In genomic region chr14:87690076-87690661, GRCh38 we compare ENCODE assay signal across 27 cellular contexts.
DNase-seq lines count a peak whose midpoint lies in the region; TF ChIP-seq lines count a peak whose summit lies in the region.
"Had no signal": no experiment of that assay in that cellular context is flagged by ENCODE, and none has a peak within 500 bp of the region (broad histone marks: within the 10 kb centered on the region; RNA-seq: fewer than 3 reads in every experiment).

No MANE protein-coding gene starts in this region.

- no peak for TF ChIP-seq POLR2A in lower leg skin (IDR thresholded peaks at IDR 0.05)

- no peak for TF ChIP-seq CTCF in lower leg skin (IDR thresholded peaks at IDR 0.05)

- peak; percentile 24 for DNase-seq in NCI-H748 (lab: John Stamatoyannopoulos, UW; ENCODE audit: unreplicated experiment)
- DNase-seq in NCI-H748 treated with DMSO at 0.1 percent for 48 hours (lab: John Stamatoyannopoulos, UW) = no peak
- peak; percentile 79 for DNase-seq in NCI-H82 (lab: John Stamatoyannopoulos, UW)
- peak; percentile 34 for DNase-seq in iPS-NIHi11 (ENCODE audit: low spot score)
- no peak for DNase-seq in amniotic stem cell (lab: John Stamatoyannopoulos, UW)
- no peak for DNase-seq in activated CD8-positive, alpha-beta memory T cell treated with anti-CD3 and anti-CD28 coated beads, Interleukin-2, amount 50 U/mL, for 48 hours
- DNase-seq in lower leg skin (ENCODE audit: low spot score in 2 of 2) = no peak
- no peak for DNase-seq in DMS114 treated with DMSO at 0.1 percent for 48 hours (lab: John Stamatoyannopoulos, UW; ENCODE audit: unreplicated experiment)
- DNase-seq: activated CD4-positive, alpha-beta T cell treated with anti-CD3 and anti-CD28 coated beads, Interleukin-2, amount 50 U/mL, for 48 hours; activated naive CD4-positive, alpha-beta T cell treated with anti-CD3 and anti-CD28 coated beads, Interleukin-2, amount 50 U/mL, for 16 hours; amygdala; CD4-positive, alpha-beta memory T cell; DMS153; GF-D8; KG1; mammary epithelial cell; MM.1S; NCI-H1417 treated with DMSO at 0.1 percent for 48 hours; NCI-H2081; NCI-H446 treated with DMSO at 0.1 percent for 48 hours; SIG-M5; stimulated activated naive CD8-positive, alpha-beta T cell treated with anti-CD3 and anti-CD28 coated beads, Interleukin-15, Interleukin-2, amounts not matched to agents 100 U/mL and 50 U/mL, for 24 hours; SW 1271; T1000; testis; uterus had no signal

- 25 to 29% methylated on average over 6 of the region's 6 CpGs for WGBS in lower leg skin, 2 donors

- no peak overlapping the region for H3K4me3 ChIP-seq in lower leg skin (ENCODE audit: low read depth, poor library complexity, severe bottlenecking)
- H3K4me3 ChIP-seq: prostate gland, testis, uterus had no signal

- intact Hi-C loops in lower leg skin (cut with DNase I; ENCODE audit: low total_unique reads) = no loop called here

Comparison
In these comparisons a context has a peak if more than half of its experiments do, and no peak if none do; other contexts are left out.
1. DNase-seq: peak in NCI-H748 (single experiment), NCI-H82 (single experiment) and iPS-NIHi11 (single experiment); none in NCI-H748 treated with DMSO at 0.1 percent for 48 hours (single experiment), amniotic stem cell (single experiment), activated CD8-positive, alpha-beta memory T cell treated with anti-CD3 and anti-CD28 coated beads, Interleukin-2, amount 50 U/mL, for 48 hours (single experiment), lower leg skin (0 of 2) and DMS114 treated with DMSO at 0.1 percent for 48 hours (single experiment).